In genomic region chr14:105484069-105484996, GRCh38 we compare ENCODE assay signal across 11 cellular contexts. TPM values are rescaled to one million over a fixed set of nuclear protein-coding genes. Genes with fewer than 3 reads are reported as not detected.
A peak's percentile ranks its signal among the peaks of the same experiment; 100 is the strongest.
DNase-seq lines count a peak whose midpoint lies in the region; ATAC-seq and TF ChIP-seq lines count a peak whose summit lies in the region.
"Had no signal": no experiment of that assay in that cellular context is flagged by ENCODE, and none has a peak within 500 bp of the region (broad histone marks: within the 10 kb centered on the region; RNA-seq: fewer than 3 reads in every experiment).

No MANE protein-coding gene starts in this region.

- ATAC-seq in GM21390 (IDR thresholded peaks at IDR 0.05; ENCODE audit: unreplicated experiment) (no peak), WTC11 (no peak)

- no peaks in the 10 kb centered on the region for H3K36me3 Mint-ChIP-seq in WTC11

- H3K4me3 Mint-ChIP-seq in WTC11: no peak overlapping the region

- no peak overlapping the region for H3K27ac Mint-ChIP-seq in WTC11

- TF ChIP-seq CTCF in 22Rv1 (IDR thresholded peaks at IDR 0.05): no peak
- TF ChIP-seq CTCF in RWPE1 (conservative IDR thresholded peaks at IDR 0.05; ENCODE audit: low read depth): no peak
- TF ChIP-seq CTCF in cardiac fibroblast (IDR thresholded peaks at IDR 0.05; ENCODE audit: low read depth, low read length): no peak
- TF ChIP-seq CTCF in WTC11 (IDR thresholded peaks at IDR 0.05): no peak

- H3K9me3 Mint-ChIP-seq in WTC11: no peaks in the 10 kb centered on the region

- no peak overlapping the region for H3K4me3 ChIP-seq in cardiac fibroblast (replicated peaks in 1 of 2; ENCODE audit: low read depth in 2 of 2, low read length in 2 of 2)
- H3K4me3 ChIP-seq: SK-N-MC had no signal

- H3K27ac ChIP-seq in 22Rv1 (peak overlapping the region; percentile 100), RWPE1 (peak overlapping the region; percentile 100)
- H3K27ac ChIP-seq: SK-N-MC had no signal

- peaks cover 18% of the 10 kb centered on the region for H3K4me1 Mint-ChIP-seq in WTC11

- POLR2A ChIA-PET in RWPE1 (lab: Yijun Ruan, JAX; ENCODE audit: low non-redundant PET): interaction anchor here (0.6 kb wide), 1 partner anchor 83 kb away, joined by 5 read pairs; no protein-coding TSS in a partner anchor
- POLR2A ChIA-PET in WTC11 (lab: Charles Lee): no interaction called here

- peaks cover 86% of the 10 kb centered on the region for H3K27me3 Mint-ChIP-seq in WTC11 (ENCODE audit: low read depth)

- DNase-seq in RWPE1 (ENCODE audit: low spot score) (no peak), cardiac fibroblast (ENCODE audit: low read depth in 2 of 2) (peak; percentile 36 to 48), myocyte (ENCODE audit: low read depth) (peak; percentile 53), NCI-H1436 treated with DMSO at 0.1 percent for 48 hours (lab: John Stamatoyannopoulos, UW) (no peak), WTC11 (ENCODE audit: low spot score) (no peak), activated gamma-delta T cell treated with Interleukin-2 at 50 U/mL for 16 hours (no peak)
- DNase-seq: effector CD8-positive, alpha-beta T cell; KG1 had no signal

- CTCF ChIA-PET in RWPE1 (lab: Yijun Ruan, JAX): no interaction called here
- CTCF ChIA-PET in WTC11 (lab: Charles Lee): interaction anchor here (1.3 to 5.1 kb wide), 2 partner anchors 9 to 14 kb away, joined by 3 to 116 read pairs; no protein-coding TSS in a partner anchor

TF ChIP-seq in WTC11, 78 proteins besides CTCF, POLR2A, EP300 and RAD21 (continues in another document):
- TF ChIP-seq MXD4 (CRISPR knock-in tag; IDR thresholded peaks at IDR 0.05; ENCODE audit: borderline replicate concordance) (no peak), MLX (CRISPR knock-in tag; IDR thresholded peaks at IDR 0.05) (no peak), ZNF138 (CRISPR knock-in tag; conservative IDR thresholded peaks at IDR 0.05) (no peak), ZNF532 (CRISPR knock-in tag; IDR thresholded peaks at IDR 0.05; ENCODE audit: borderline replicate concordance) (no peak), AFF4 (CRISPR knock-in tag; IDR thresholded peaks at IDR 0.05; ENCODE audit: borderline replicate concordance) (no peak), MAX (CRISPR knock-in tag; IDR thresholded peaks at IDR 0.05) (no peak), RELA (CRISPR knock-in tag; IDR thresholded peaks at IDR 0.05; ENCODE audit: borderline replicate concordance) (no peak), HMGA2 (CRISPR knock-in tag; IDR thresholded peaks at IDR 0.05) (no peak), HMGXB4 (CRISPR knock-in tag; IDR thresholded peaks at IDR 0.05) (no peak), NR1H2 (CRISPR knock-in tag; IDR thresholded peaks at IDR 0.05) (no peak), SMAD4 (CRISPR knock-in tag; IDR thresholded peaks at IDR 0.05) (no peak), ERG (CRISPR knock-in tag; IDR thresholded peaks at IDR 0.05) (no peak)

RNA-seq across cellular contexts. Expression of gene CRIP1, which starts 2.4 kb away (rescaled TPM):
- total RNA-seq in myocyte: 0.99 and 2.6 TPM in 2 replicates
- polyA plus RNA-seq in myocyte (2012): 68.3 TPM
- total RNA-seq in WTC11 (2021): 4.8 to 9.0 TPM (median 5.8 TPM) in 3 replicates

RNA-seq across cellular contexts. Expression of gene TEDC1, which starts 6.7 kb away (rescaled TPM):
- 9.3 and 14.4 TPM in 2 replicates for total RNA-seq in myocyte
- 12.6 TPM for polyA plus RNA-seq in myocyte (2012)
- 16.4 to 17.9 TPM (median 16.7 TPM) in 3 replicates for total RNA-seq in WTC11 (2021)

RNA-seq across cellular contexts. Expression of gene CRIP2, which starts 9.7 kb away (rescaled TPM):
- total RNA-seq in myocyte: 586 and 856 TPM in 2 replicates
- polyA plus RNA-seq in myocyte (2012): 418 TPM
- total RNA-seq in WTC11 (2021): 4.6 to 5.4 TPM (median 5.0 TPM) in 3 replicates

RNA-seq across cellular contexts. Expression of gene TMEM121, which starts 42.0 kb away (rescaled TPM):
- 3.9 and 5.3 TPM in 2 replicates for total RNA-seq in myocyte
- 2.3 TPM for polyA plus RNA-seq in myocyte (2012)
- total RNA-seq in WTC11 (2021): 0.81 to 1.9 TPM (median 1.5 TPM) in 3 replicates

Comparison
In these comparisons a context has a peak if more than half of its experiments do, and no peak if none do; other contexts are left out.
1. DNase-seq: peak in cardiac fibroblast (2 of 2) and myocyte (single experiment); none in RWPE1 (single experiment), NCI-H1436 treated with DMSO at 0.1 percent for 48 hours (single experiment), WTC11 (single experiment) and activated gamma-delta T cell treated with Interleukin-2 at 50 U/mL for 16 hours (single experiment).
2. RNA of gene CRIP2, which starts 9.7 kb away (total RNA-seq): 586 to 856 TPM in myocyte; 4.6 to 5.4 TPM in WTC11; every median in the first group is over 10 times any median in the second.